In the genomic region with DNA sequence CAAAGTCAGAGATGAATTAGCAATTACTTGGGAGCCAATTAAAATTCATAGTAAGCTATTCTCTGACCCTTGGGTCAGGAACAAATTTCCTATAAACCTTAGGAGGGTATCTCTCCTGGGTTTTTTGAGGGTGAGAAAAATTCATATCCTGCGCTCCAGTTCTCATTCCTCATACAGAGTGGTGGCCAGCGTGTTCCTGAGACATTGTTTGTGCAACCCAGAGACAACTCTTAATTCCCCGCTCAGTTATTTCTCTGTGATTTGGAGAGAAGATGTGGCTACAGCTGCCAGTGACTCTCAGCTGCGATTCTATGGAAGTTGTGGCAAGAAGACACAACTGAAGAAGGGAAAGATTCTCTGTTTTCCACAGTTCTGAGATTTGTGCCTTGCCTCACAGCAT, we compare ENCODE assay signal across 15 cellular contexts. TPM values are rescaled to one million over a fixed set of nuclear protein-coding genes. Genes with fewer than 3 reads are reported as not detected.
DNase-seq lines count a peak whose midpoint lies in the region; TF ChIP-seq lines count a peak whose summit lies in the region.
"Had no signal": no experiment of that assay in that cellular context is flagged by ENCODE, and none has a peak within 500 bp of the region (broad histone marks: within the 10 kb centered on the region; RNA-seq: fewer than 3 reads in every experiment).

No MANE protein-coding gene starts in this region.

- in situ Hi-C loops in transverse colon (cut with MboI; ENCODE audit: low pct_ligation_motif_present in 1 of 4, low pct_unique_long_range_greater_than_20kb in 1 of 4, low sequenced_read_pairs in 3 of 4): no loop called here

- WGBS in testis, 2 donors: 56 to 60% methylated on average over 4 of the region's 4 CpGs
- 61 to 76% (median 70%) methylated on average over 4 of the region's 4 CpGs for WGBS in ovary, 3 donors
- 74 to 90% methylated on average over 4 of the region's 4 CpGs for WGBS in transverse colon (ENCODE audit: low coverage in 1 of 2), 2 donors

- H2AFZ ChIP-seq in neural progenitor cell (replicated peaks): no peak overlapping the region

- peaks cover 42% of the 10 kb centered on the region for H3K4me1 Mint-ChIP-seq in neural progenitor cell
- H3K4me1 Mint-ChIP-seq: B cell had no signal

- no peak for DNase-seq in left ventricle myocardium inferior
- DNase-seq in right atrium auricular region (ENCODE audit: low spot score): no peak
- peak; percentile 13 for DNase-seq in choroid plexus epithelial cell (ENCODE audit: low read depth)
- DNase-seq in neural progenitor cell (ENCODE audit: low spot score): no peak
- DNase-seq in testis: peak; percentile 50
- no peak for DNase-seq in activated CD8-positive, alpha-beta memory T cell treated with anti-CD3 and anti-CD28 coated beads, Interleukin-2, amount 50 U/mL, for 4 hours
- no peak for DNase-seq in ovary
- no peak for DNase-seq in transverse colon
- DNase-seq: ACHN; C1 segment of cervical spinal cord; Calu3; CD4-positive, alpha-beta T cell; DMS 273 treated with DMSO at 0.1 percent for 48 hours had no signal

- TF ChIP-seq POLR2A in testis (IDR thresholded peaks at IDR 0.05) (no peak), ovary (IDR thresholded peaks at IDR 0.05) (no peak), transverse colon (IDR thresholded peaks at IDR 0.05) (no peak)

- peaks cover 11% of the 10 kb centered on the region for H3K27me3 Mint-ChIP-seq in neural progenitor cell (ENCODE audit: insufficient read depth, low read depth)
- H3K27me3 Mint-ChIP-seq: CD4-positive, alpha-beta T cell had no signal

- H3K27ac ChIP-seq in left ventricle myocardium inferior (replicated peaks) (peak overlapping the region; percentile 88), right atrium auricular region (no peak overlapping the region), neural progenitor cell (no peak overlapping the region), testis (no peak overlapping the region), ovary (no peak overlapping the region), transverse colon (no peak overlapping the region)
- H3K27ac ChIP-seq: HL-60 had no signal

- H3K4me3 Mint-ChIP-seq in neural progenitor cell: no peak overlapping the region
- H3K4me3 Mint-ChIP-seq: B cell; CD4-positive, alpha-beta T cell had no signal

- peaks cover 1% of the 10 kb centered on the region for H3K9me3 Mint-ChIP-seq in neural progenitor cell
- H3K9me3 Mint-ChIP-seq: CD4-positive, alpha-beta T cell had no signal

- TF ChIP-seq EP300 in ovary (IDR thresholded peaks at IDR 0.05): no peak
- TF ChIP-seq EP300 in transverse colon (IDR thresholded peaks at IDR 0.05; ENCODE audit: low read depth): no peak

- no peaks in the 10 kb centered on the region for H3K27me3 ChIP-seq in left ventricle myocardium inferior (ENCODE audit: low read depth)
- H3K27me3 ChIP-seq in right atrium auricular region: no peaks in the 10 kb centered on the region
- no peaks in the 10 kb centered on the region for H3K27me3 ChIP-seq in neural progenitor cell
- H3K27me3 ChIP-seq in testis: no peaks in the 10 kb centered on the region
- no peaks in the 10 kb centered on the region for H3K27me3 ChIP-seq in ovary
- H3K27me3 ChIP-seq in transverse colon: no peaks in the 10 kb centered on the region

- no peaks in the 10 kb centered on the region for H3K36me3 Mint-ChIP-seq in neural progenitor cell

- H3K4me2 ChIP-seq in neural progenitor cell: no peak overlapping the region

- no peak for TF ChIP-seq CTCF in left ventricle myocardium inferior (IDR thresholded peaks at IDR 0.05; ENCODE audit: borderline replicate concordance)
- TF ChIP-seq CTCF in right atrium auricular region (IDR thresholded peaks at IDR 0.05): no peak
- no peak for TF ChIP-seq CTCF in choroid plexus epithelial cell (conservative IDR thresholded peaks at IDR 0.05; ENCODE audit: low read depth, low read length)
- TF ChIP-seq CTCF in neural progenitor cell (IDR thresholded peaks at IDR 0.05): no peak
- TF ChIP-seq CTCF in testis (IDR thresholded peaks at IDR 0.05): no peak
- TF ChIP-seq CTCF in ovary (IDR thresholded peaks at IDR 0.05): no peak
- TF ChIP-seq CTCF in transverse colon (IDR thresholded peaks at IDR 0.05): no peak

- no peaks in the 10 kb centered on the region for H3K9me3 ChIP-seq in left ventricle myocardium inferior (replicated peaks)
- H3K9me3 ChIP-seq in right atrium auricular region: no peaks in the 10 kb centered on the region
- no peaks in the 10 kb centered on the region for H3K9me3 ChIP-seq in neural progenitor cell (ENCODE audit: low read depth)
- no peaks in the 10 kb centered on the region for H3K9me3 ChIP-seq in testis
- no peaks in the 10 kb centered on the region for H3K9me3 ChIP-seq in ovary
- H3K9me3 ChIP-seq in transverse colon: no peaks in the 10 kb centered on the region

- H3K4me3 ChIP-seq in left ventricle myocardium inferior (no peak overlapping the region), right atrium auricular region (no peak overlapping the region), choroid plexus epithelial cell (ENCODE audit: low read depth, low read length) (no peak overlapping the region), neural progenitor cell (no peak overlapping the region), testis (no peak overlapping the region), ovary (no peak overlapping the region), transverse colon (no peak overlapping the region)

- H4K20me1 ChIP-seq in neural progenitor cell (ENCODE audit: low read depth): no peaks in the 10 kb centered on the region

- no peak overlapping the region for H3K9ac ChIP-seq in neural progenitor cell

- H3K4me1 ChIP-seq in left ventricle myocardium inferior (peaks cover 46% of the 10 kb centered on the region), right atrium auricular region (peaks cover 0 to 40% of the 10 kb centered on the region in 2 donors), neural progenitor cell (peaks cover 43% of the 10 kb centered on the region), testis (peaks cover 18% of the 10 kb centered on the region), ovary (ENCODE audit: insufficient read depth) (peaks cover 6% of the 10 kb centered on the region), transverse colon (no peaks in the 10 kb centered on the region)

- H3K79me2 ChIP-seq in neural progenitor cell (ENCODE audit: low read depth): no peaks in the 10 kb centered on the region

- intact Hi-C loops in left ventricle myocardium inferior (cut with micrococcal nuclease): no loop called here
- intact Hi-C loops in testis (cut with DNase I; ENCODE audit: low total_unique reads): no loop called here
- intact Hi-C loops in ovary (cut with DNase I): no loop called here
- intact Hi-C loops in transverse colon (cut with DNase I; ENCODE audit: low total_unique reads): no loop called here

- peaks cover 11% of the 10 kb centered on the region for H3F3A ChIP-seq in neural progenitor cell (ENCODE audit: low read depth)

- H3K36me3 ChIP-seq in left ventricle myocardium inferior (no peaks in the 10 kb centered on the region), right atrium auricular region (no peaks in the 10 kb centered on the region), neural progenitor cell (no peaks in the 10 kb centered on the region), testis (ENCODE audit: low read depth, missing control alignments) (no peaks in the 10 kb centered on the region), ovary (no peaks in the 10 kb centered on the region), transverse colon (no peaks in the 10 kb centered on the region)

- peak overlapping the region; percentile 70 for H3K27ac Mint-ChIP-seq in neural progenitor cell
- H3K27ac Mint-ChIP-seq: B cell; CD4-positive, alpha-beta T cell had no signal

RNA-seq across cellular contexts. Expression of gene CBR4, which starts 37.9 kb away (rescaled TPM):
- 25.9 TPM for total RNA-seq in left ventricle myocardium inferior
- total RNA-seq in right atrium auricular region: 10 to 100 TPM in 1 of 2 donors, 1 to 10 TPM in 1; 9.9 to 18.9 TPM
- 55.5 and 66.4 TPM in 2 replicates for total RNA-seq in neural progenitor cell (ENCODE audit: low replicate concordance)
- total RNA-seq in testis: 10 to 100 TPM; 27.7 to 36.4 TPM
- polyA plus RNA-seq in testis (ENCODE audit: insufficient read depth, low read depth, low replicate concordance): 14.0 TPM
- total RNA-seq in ovary: 10 to 100 TPM; 17.5 to 24.0 (median 20.2) TPM
- polyA plus RNA-seq in ovary: 10 to 100 TPM in 1 of 2 donors, 1 to 10 TPM in 1; 8.9 to 12.3 TPM
- 10 to 100 TPM; 22.4 to 31.1 (median 26.2) TPM for total RNA-seq in transverse colon

Comparison
In these comparisons a context has a peak if more than half of its experiments do, and no peak if none do; other contexts are left out.
1. DNase-seq: peak in choroid plexus epithelial cell (single experiment) and testis (single experiment); none in left ventricle myocardium inferior (single experiment), right atrium auricular region (single experiment), neural progenitor cell (single experiment), activated CD8-positive, alpha-beta memory T cell treated with anti-CD3 and anti-CD28 coated beads, Interleukin-2, amount 50 U/mL, for 4 hours (single experiment), ovary (0 of 5) and transverse colon (single experiment).